Comparison of ENCODE assay signal across 1 cellular context in the genomic region with DNA sequence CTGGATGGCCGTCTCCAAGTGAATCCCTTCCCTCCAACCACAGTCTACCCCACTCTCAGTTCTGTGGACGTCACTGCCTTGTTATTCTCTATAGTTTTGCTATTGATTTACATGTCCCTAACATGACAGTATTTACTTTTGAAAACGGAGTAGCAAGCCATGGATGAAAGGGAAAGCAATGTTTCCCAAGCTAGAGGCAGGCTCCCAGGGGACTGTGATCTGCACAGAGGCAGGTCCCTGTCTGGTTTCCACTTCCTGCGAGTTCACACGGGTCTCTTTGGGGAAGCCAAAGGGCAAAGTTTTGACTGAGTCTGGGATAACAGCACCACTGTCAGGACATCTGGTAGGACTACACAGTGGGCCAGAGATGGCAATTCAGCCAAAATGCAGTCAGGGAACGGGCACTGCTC.
TF ChIP-seq lines count a peak whose summit lies in the region.

No MANE protein-coding gene starts in this region.

TF ChIP-seq in HepG2, 621 proteins besides CTCF, POLR2A, EP300 and RAD21 (continues in another document):
- TF ChIP-seq, protein P1, sequence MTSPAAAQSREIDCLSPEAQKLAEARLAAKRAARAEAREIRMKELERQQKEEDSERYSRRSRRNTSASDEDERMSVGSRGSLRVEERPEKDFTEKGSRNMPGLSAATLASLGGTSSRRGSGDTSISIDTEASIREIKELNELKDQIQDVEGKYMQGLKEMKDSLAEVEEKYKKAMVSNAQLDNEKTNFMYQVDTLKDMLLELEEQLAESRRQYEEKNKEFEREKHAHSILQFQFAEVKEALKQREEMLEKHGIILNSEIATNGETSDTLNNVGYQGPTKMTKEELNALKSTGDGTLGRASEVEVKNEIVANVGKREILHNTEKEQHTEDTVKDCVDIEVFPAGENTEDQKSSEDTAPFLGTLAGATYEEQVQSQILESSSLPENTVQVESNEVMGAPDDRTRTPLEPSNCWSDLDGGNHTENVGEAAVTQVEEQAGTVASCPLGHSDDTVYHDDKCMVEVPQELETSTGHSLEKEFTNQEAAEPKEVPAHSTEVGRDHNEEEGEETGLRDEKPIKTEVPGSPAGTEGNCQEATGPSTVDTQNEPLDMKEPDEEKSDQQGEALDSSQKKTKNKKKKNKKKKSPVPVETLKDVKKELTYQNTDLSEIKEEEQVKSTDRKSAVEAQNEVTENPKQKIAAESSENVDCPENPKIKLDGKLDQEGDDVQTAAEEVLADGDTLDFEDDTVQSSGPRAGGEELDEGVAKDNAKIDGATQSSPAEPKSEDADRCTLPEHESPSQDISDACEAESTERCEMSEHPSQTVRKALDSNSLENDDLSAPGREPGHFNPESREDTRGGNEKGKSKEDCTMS (CRISPR knock-in tag; conservative IDR thresholded peaks at IDR 0.05), result no peak
- TF ChIP-seq, protein P2, sequence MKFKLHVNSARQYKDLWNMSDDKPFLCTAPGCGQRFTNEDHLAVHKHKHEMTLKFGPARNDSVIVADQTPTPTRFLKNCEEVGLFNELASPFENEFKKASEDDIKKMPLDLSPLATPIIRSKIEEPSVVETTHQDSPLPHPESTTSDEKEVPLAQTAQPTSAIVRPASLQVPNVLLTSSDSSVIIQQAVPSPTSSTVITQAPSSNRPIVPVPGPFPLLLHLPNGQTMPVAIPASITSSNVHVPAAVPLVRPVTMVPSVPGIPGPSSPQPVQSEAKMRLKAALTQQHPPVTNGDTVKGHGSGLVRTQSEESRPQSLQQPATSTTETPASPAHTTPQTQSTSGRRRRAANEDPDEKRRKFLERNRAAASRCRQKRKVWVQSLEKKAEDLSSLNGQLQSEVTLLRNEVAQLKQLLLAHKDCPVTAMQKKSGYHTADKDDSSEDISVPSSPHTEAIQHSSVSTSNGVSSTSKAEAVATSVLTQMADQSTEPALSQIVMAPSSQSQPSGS (CRISPR knock-in tag; IDR thresholded peaks at IDR 0.05), result no peak
- TF ChIP-seq KDM1A (CRISPR knock-in tag; IDR thresholded peaks at IDR 0.05), result no peak
- TF ChIP-seq HOXA9 (CRISPR knock-in tag; IDR thresholded peaks at IDR 0.05; ENCODE audit: borderline replicate concordance), result no peak
- TF ChIP-seq KLF12 (CRISPR knock-in tag; IDR thresholded peaks at IDR 0.05; ENCODE audit: borderline replicate concordance), result no peak
- TF ChIP-seq ZNF781 (CRISPR knock-in tag; IDR thresholded peaks at IDR 0.05; ENCODE audit: borderline replicate concordance, not compliant biosample characterization), result no peak
- TF ChIP-seq ZNF7 (CRISPR knock-in tag; IDR thresholded peaks at IDR 0.05), result no peak
- no peak for TF ChIP-seq ZNF841 (CRISPR knock-in tag; IDR thresholded peaks at IDR 0.05; ENCODE audit: borderline replicate concordance)
- TF ChIP-seq ZNF44 (CRISPR knock-in tag; IDR thresholded peaks at IDR 0.05), result no peak
- TF ChIP-seq, protein P3, sequence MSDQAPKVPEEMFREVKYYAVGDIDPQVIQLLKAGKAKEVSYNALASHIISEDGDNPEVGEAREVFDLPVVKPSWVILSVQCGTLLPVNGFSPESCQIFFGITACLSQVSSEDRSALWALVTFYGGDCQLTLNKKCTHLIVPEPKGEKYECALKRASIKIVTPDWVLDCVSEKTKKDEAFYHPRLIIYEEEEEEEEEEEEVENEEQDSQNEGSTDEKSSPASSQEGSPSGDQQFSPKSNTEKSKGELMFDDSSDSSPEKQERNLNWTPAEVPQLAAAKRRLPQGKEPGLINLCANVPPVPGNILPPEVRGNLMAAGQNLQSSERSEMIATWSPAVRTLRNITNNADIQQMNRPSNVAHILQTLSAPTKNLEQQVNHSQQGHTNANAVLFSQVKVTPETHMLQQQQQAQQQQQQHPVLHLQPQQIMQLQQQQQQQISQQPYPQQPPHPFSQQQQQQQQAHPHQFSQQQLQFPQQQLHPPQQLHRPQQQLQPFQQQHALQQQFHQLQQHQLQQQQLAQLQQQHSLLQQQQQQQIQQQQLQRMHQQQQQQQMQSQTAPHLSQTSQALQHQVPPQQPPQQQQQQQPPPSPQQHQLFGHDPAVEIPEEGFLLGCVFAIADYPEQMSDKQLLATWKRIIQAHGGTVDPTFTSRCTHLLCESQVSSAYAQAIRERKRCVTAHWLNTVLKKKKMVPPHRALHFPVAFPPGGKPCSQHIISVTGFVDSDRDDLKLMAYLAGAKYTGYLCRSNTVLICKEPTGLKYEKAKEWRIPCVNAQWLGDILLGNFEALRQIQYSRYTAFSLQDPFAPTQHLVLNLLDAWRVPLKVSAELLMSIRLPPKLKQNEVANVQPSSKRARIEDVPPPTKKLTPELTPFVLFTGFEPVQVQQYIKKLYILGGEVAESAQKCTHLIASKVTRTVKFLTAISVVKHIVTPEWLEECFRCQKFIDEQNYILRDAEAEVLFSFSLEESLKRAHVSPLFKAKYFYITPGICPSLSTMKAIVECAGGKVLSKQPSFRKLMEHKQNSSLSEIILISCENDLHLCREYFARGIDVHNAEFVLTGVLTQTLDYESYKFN (CRISPR knock-in tag; conservative IDR thresholded peaks at IDR 0.05), result no peak
- 0 out of 2 replicates have a peak, but pooled peaks have one; percentile 21 for TF ChIP-seq TARDBP (CRISPR knock-in tag; IDR thresholded peaks at IDR 0.05)
- no peak for TF ChIP-seq SP2 (CRISPR knock-in tag; IDR thresholded peaks at IDR 0.05)
- no peak for TF ChIP-seq ZNF468 (CRISPR knock-in tag; IDR thresholded peaks at IDR 0.05)
- no peak for TF ChIP-seq ZNF260 (CRISPR knock-in tag; IDR thresholded peaks at IDR 0.05; ENCODE audit: borderline replicate concordance, low read depth)
- TF ChIP-seq ZNF766 (CRISPR knock-in tag; IDR thresholded peaks at IDR 0.05; ENCODE audit: borderline replicate concordance), result no peak
- TF ChIP-seq LCORL (IDR thresholded peaks at IDR 0.05), result no peak
- peak; percentile 31; the same call in 1 of the 2 replicates for TF ChIP-seq LCORL (CRISPR knock-in tag; IDR thresholded peaks at IDR 0.05)
- TF ChIP-seq, protein P4, sequence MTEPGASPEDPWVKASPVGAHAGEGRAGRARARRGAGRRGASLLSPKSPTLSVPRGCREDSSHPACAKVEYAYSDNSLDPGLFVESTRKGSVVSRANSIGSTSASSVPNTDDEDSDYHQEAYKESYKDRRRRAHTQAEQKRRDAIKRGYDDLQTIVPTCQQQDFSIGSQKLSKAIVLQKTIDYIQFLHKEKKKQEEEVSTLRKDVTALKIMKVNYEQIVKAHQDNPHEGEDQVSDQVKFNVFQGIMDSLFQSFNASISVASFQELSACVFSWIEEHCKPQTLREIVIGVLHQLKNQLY (CRISPR knock-in tag; IDR thresholded peaks at IDR 0.05), result no peak; the same call in 1 of the 2 replicates
- peak; percentile 44; the same call in 1 of the 2 replicates for TF ChIP-seq ETV5 (CRISPR knock-in tag; IDR thresholded peaks at IDR 0.05; ENCODE audit: borderline replicate concordance)
- TF ChIP-seq PHF21A (CRISPR knock-in tag; IDR thresholded peaks at IDR 0.05), result no peak
- TF ChIP-seq MED1 (CRISPR knock-in tag; IDR thresholded peaks at IDR 0.05), result no peak
- TF ChIP-seq, protein P5, sequence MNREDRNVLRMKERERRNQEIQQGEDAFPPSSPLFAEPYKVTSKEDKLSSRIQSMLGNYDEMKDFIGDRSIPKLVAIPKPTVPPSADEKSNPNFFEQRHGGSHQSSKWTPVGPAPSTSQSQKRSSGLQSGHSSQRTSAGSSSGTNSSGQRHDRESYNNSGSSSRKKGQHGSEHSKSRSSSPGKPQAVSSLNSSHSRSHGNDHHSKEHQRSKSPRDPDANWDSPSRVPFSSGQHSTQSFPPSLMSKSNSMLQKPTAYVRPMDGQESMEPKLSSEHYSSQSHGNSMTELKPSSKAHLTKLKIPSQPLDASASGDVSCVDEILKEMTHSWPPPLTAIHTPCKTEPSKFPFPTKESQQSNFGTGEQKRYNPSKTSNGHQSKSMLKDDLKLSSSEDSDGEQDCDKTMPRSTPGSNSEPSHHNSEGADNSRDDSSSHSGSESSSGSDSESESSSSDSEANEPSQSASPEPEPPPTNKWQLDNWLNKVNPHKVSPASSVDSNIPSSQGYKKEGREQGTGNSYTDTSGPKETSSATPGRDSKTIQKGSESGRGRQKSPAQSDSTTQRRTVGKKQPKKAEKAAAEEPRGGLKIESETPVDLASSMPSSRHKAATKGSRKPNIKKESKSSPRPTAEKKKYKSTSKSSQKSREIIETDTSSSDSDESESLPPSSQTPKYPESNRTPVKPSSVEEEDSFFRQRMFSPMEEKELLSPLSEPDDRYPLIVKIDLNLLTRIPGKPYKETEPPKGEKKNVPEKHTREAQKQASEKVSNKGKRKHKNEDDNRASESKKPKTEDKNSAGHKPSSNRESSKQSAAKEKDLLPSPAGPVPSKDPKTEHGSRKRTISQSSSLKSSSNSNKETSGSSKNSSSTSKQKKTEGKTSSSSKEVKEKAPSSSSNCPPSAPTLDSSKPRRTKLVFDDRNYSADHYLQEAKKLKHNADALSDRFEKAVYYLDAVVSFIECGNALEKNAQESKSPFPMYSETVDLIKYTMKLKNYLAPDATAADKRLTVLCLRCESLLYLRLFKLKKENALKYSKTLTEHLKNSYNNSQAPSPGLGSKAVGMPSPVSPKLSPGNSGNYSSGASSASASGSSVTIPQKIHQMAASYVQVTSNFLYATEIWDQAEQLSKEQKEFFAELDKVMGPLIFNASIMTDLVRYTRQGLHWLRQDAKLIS (CRISPR knock-in tag; IDR thresholded peaks at IDR 0.05), result no peak
- no peak for TF ChIP-seq SIN3A (IDR thresholded peaks at IDR 0.05; ENCODE audit: borderline replicate concordance, low read depth, low read length)
- TF ChIP-seq ZNF615 (CRISPR knock-in tag; IDR thresholded peaks at IDR 0.05; ENCODE audit: borderline replicate concordance), result no peak
- no peak for TF ChIP-seq ARID2 (CRISPR knock-in tag; IDR thresholded peaks at IDR 0.05; ENCODE audit: borderline replicate concordance)
- TF ChIP-seq HNF4A (CRISPR knock-in tag; IDR thresholded peaks at IDR 0.05), result peak; percentile 80
- no peak for TF ChIP-seq ZFY (CRISPR knock-in tag; IDR thresholded peaks at IDR 0.05)
- TF ChIP-seq ZNF230 (CRISPR knock-in tag; IDR thresholded peaks at IDR 0.05), result no peak
- TF ChIP-seq, protein P6, sequence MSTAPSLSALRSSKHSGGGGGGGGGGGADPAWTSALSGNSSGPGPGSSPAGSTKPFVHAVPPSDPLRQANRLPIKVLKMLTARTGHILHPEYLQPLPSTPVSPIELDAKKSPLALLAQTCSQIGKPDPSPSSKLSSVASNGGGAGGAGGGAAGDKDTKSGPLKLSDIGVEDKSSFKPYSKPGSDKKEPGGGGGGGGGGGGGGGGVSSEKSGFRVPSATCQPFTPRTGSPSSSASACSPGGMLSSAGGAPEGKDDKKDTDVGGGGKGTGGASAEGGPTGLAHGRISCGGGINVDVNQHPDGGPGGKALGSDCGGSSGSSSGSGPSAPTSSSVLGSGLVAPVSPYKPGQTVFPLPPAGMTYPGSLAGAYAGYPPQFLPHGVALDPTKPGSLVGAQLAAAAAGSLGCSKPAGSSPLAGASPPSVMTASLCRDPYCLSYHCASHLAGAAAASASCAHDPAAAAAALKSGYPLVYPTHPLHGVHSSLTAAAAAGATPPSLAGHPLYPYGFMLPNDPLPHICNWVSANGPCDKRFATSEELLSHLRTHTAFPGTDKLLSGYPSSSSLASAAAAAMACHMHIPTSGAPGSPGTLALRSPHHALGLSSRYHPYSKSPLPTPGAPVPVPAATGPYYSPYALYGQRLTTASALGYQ (CRISPR knock-in tag; IDR thresholded peaks at IDR 0.05), result no peak
- TF ChIP-seq, protein P7, sequence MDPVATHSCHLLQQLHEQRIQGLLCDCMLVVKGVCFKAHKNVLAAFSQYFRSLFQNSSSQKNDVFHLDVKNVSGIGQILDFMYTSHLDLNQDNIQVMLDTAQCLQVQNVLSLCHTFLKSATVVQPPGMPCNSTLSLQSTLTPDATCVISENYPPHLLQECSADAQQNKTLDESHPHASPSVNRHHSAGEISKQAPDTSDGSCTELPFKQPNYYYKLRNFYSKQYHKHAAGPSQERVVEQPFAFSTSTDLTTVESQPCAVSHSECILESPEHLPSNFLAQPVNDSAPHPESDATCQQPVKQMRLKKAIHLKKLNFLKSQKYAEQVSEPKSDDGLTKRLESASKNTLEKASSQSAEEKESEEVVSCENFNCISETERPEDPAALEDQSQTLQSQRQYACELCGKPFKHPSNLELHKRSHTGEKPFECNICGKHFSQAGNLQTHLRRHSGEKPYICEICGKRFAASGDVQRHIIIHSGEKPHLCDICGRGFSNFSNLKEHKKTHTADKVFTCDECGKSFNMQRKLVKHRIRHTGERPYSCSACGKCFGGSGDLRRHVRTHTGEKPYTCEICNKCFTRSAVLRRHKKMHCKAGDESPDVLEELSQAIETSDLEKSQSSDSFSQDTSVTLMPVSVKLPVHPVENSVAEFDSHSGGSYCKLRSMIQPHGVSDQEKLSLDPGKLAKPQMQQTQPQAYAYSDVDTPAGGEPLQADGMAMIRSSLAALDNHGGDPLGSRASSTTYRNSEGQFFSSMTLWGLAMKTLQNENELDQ (CRISPR knock-in tag; IDR thresholded peaks at IDR 0.05; ENCODE audit: borderline replicate concordance), result no peak
- TF ChIP-seq AGO2 (optimal IDR thresholded peaks at IDR 0.05; ENCODE audit: low read depth, low read length), result no peak
- TF ChIP-seq, protein P8, sequence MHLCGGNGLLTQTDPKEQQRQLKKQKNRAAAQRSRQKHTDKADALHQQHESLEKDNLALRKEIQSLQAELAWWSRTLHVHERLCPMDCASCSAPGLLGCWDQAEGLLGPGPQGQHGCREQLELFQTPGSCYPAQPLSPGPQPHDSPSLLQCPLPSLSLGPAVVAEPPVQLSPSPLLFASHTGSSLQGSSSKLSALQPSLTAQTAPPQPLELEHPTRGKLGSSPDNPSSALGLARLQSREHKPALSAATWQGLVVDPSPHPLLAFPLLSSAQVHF (CRISPR knock-in tag; IDR thresholded peaks at IDR 0.05), result no peak
- no peak for TF ChIP-seq TRIM24 (CRISPR knock-in tag; IDR thresholded peaks at IDR 0.05)
- TF ChIP-seq, protein P9, sequence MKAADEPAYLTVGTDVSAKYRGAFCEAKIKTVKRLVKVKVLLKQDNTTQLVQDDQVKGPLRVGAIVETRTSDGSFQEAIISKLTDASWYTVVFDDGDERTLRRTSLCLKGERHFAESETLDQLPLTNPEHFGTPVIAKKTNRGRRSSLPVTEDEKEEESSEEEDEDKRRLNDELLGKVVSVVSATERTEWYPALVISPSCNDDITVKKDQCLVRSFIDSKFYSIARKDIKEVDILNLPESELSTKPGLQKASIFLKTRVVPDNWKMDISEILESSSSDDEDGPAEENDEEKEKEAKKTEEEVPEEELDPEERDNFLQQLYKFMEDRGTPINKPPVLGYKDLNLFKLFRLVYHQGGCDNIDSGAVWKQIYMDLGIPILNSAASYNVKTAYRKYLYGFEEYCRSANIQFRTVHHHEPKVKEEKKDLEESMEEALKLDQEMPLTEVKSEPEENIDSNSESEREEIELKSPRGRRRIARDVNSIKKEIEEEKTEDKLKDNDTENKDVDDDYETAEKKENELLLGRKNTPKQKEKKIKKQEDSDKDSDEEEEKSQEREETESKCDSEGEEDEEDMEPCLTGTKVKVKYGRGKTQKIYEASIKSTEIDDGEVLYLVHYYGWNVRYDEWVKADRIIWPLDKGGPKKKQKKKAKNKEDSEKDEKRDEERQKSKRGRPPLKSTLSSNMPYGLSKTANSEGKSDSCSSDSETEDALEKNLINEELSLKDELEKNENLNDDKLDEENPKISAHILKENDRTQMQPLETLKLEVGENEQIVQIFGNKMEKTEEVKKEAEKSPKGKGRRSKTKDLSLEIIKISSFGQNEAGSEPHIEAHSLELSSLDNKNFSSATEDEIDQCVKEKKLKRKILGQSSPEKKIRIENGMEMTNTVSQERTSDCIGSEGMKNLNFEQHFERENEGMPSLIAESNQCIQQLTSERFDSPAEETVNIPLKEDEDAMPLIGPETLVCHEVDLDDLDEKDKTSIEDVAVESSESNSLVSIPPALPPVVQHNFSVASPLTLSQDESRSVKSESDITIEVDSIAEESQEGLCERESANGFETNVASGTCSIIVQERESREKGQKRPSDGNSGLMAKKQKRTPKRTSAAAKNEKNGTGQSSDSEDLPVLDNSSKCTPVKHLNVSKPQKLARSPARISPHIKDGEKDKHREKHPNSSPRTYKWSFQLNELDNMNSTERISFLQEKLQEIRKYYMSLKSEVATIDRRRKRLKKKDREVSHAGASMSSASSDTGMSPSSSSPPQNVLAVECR (CRISPR knock-in tag; IDR thresholded peaks at IDR 0.05; ENCODE audit: borderline replicate concordance), result no peak
- peak; percentile 50; the same call in 1 of the 2 replicates for TF ChIP-seq SPEN (CRISPR knock-in tag; IDR thresholded peaks at IDR 0.05; ENCODE audit: low read depth)
